Comparison of ENCODE assay signal across 1 cellular context in genomic region chr22:30186535-30186934, GRCh38.
TF ChIP-seq lines count a peak whose summit lies in the region.

No MANE protein-coding gene starts in this region.

TF ChIP-seq in HepG2, 621 proteins besides CTCF, POLR2A, EP300 and RAD21 (continued from another document):
- TF ChIP-seq POLR2AphosphoS5 (IDR thresholded peaks at IDR 0.05; ENCODE audit: low read depth, low read length) (no peak), ATF2 (CRISPR knock-in tag; IDR thresholded peaks at IDR 0.05) (no peak), ZNF3 (CRISPR knock-in tag; IDR thresholded peaks at IDR 0.05) (no peak), ZNF180 (CRISPR knock-in tag; IDR thresholded peaks at IDR 0.05; ENCODE audit: borderline replicate concordance, low read depth) (no peak), SRSF4 (IDR thresholded peaks at IDR 0.05; ENCODE audit: low read depth, low read length, poor library complexity, severe bottlenecking) (no peak), ZNF317 (CRISPR knock-in tag; IDR thresholded peaks at IDR 0.05) (no peak), ZNF773 (CRISPR knock-in tag; IDR thresholded peaks at IDR 0.05; ENCODE audit: borderline replicate concordance) (no peak), TEAD2 (CRISPR knock-in tag; IDR thresholded peaks at IDR 0.05) (no peak), ZNF563 (CRISPR knock-in tag; IDR thresholded peaks at IDR 0.05) (no peak), ZNF572 (CRISPR knock-in tag; IDR thresholded peaks at IDR 0.05) (no peak), RFX5 (IDR thresholded peaks at IDR 0.05; ENCODE audit: low read depth, low read length) (no peak), CEBPG (CRISPR knock-in tag; IDR thresholded peaks at IDR 0.05) (peak; percentile 58), ZKSCAN8 (CRISPR knock-in tag; IDR thresholded peaks at IDR 0.05; ENCODE audit: borderline replicate concordance) (no peak), ZNF484 (CRISPR knock-in tag; IDR thresholded peaks at IDR 0.05; ENCODE audit: borderline replicate concordance, low read depth) (no peak), HNF4A (CRISPR knock-in tag; IDR thresholded peaks at IDR 0.05) (no peak), ZNF569 (CRISPR knock-in tag; IDR thresholded peaks at IDR 0.05; ENCODE audit: borderline replicate concordance) (no peak), RAD51 (IDR thresholded peaks at IDR 0.05; ENCODE audit: borderline replicate concordance) (no peak), CREB1 (IDR thresholded peaks at IDR 0.05) (no peak), CREB1 (CRISPR knock-in tag; IDR thresholded peaks at IDR 0.05) (peak; percentile 62; the same call in 1 of the 2 replicates), HNF1A (IDR thresholded peaks at IDR 0.05; ENCODE audit: low read depth) (no peak), HNF1A (CRISPR knock-in tag; IDR thresholded peaks at IDR 0.05; ENCODE audit: borderline replicate concordance) (no peak), MIXL1 (CRISPR knock-in tag; IDR thresholded peaks at IDR 0.05) (0 out of 2 replicates have a peak, but pooled peaks have one; percentile 27), ATF6 (CRISPR knock-in tag; conservative IDR thresholded peaks at IDR 0.05) (no peak), HOXA3 (CRISPR knock-in tag; IDR thresholded peaks at IDR 0.05) (peak; percentile 32; the same call in 1 of the 2 replicates), ZMYM4 (CRISPR knock-in tag; IDR thresholded peaks at IDR 0.05) (no peak), ZBTB43 (CRISPR knock-in tag; conservative IDR thresholded peaks at IDR 0.05) (no peak), RBM22 (optimal IDR thresholded peaks at IDR 0.05; ENCODE audit: low read length) (no peak), THAP7 (CRISPR knock-in tag; IDR thresholded peaks at IDR 0.05) (no peak)
TF ChIP-seq in HepG2: peak in this region for 20.
